In genomic region chr12:110501378-110501721, GRCh38 we compare ENCODE assay signal across 1 cellular context.
A peak's percentile ranks its signal among the peaks of the same experiment; 100 is the strongest.
TF ChIP-seq lines count a peak whose summit lies in the region.

No MANE protein-coding gene starts in this region.

TF ChIP-seq in K562, 482 proteins besides CTCF, POLR2A, EP300 and RAD21 (continues in another document):
- TF ChIP-seq ZBTB7A (IDR thresholded peaks at IDR 0.05; ENCODE audit: borderline replicate concordance, control insufficient read depth, low read depth, low read length) (no peak), HDAC8 (tag; IDR thresholded peaks at IDR 0.05) (no peak), BCOR (IDR thresholded peaks at IDR 0.05) (no peak), FOXP4 (CRISPR knock-in tag; IDR thresholded peaks at IDR 0.05; ENCODE audit: borderline replicate concordance) (no peak), GATA2 (CRISPR knock-in tag; IDR thresholded peaks at IDR 0.05) (no peak), NKRF (IDR thresholded peaks at IDR 0.05; ENCODE audit: borderline replicate concordance) (0 out of 2 replicates have a peak, but pooled peaks have one; percentile 2), MAFG (tag; conservative IDR thresholded peaks at IDR 0.05) (no peak), HCFC1 (IDR thresholded peaks at IDR 0.05; ENCODE audit: low read depth, low read length) (no peak), MTA1 (IDR thresholded peaks at IDR 0.05; ENCODE audit: borderline replicate concordance) (no peak), NR1H2 (CRISPR knock-in tag; IDR thresholded peaks at IDR 0.05) (no peak; the same call in 1 of the 2 replicates), ZNF507 (tag; conservative IDR thresholded peaks at IDR 0.05) (no peak), SETDB1 (IDR thresholded peaks at IDR 0.05; ENCODE audit: low read length) (no peak), ZNF3 (CRISPR knock-in tag; IDR thresholded peaks at IDR 0.05) (no peak), GMEB1 (CRISPR knock-in tag; IDR thresholded peaks at IDR 0.05) (no peak), KAT8 (IDR thresholded peaks at IDR 0.05; ENCODE audit: low read depth) (no peak), MCM3 (IDR thresholded peaks at IDR 0.05) (no peak), ZBTB8A (IDR thresholded peaks at IDR 0.05; ENCODE audit: partially characterized antibody) (no peak), GTF2A2 (tag; IDR thresholded peaks at IDR 0.05) (no peak), TSC22D4 (tag; IDR thresholded peaks at IDR 0.05) (no peak), DACH1 (IDR thresholded peaks at IDR 0.05; ENCODE audit: partially characterized antibody) (no peak), FIP1L1 (IDR thresholded peaks at IDR 0.05; ENCODE audit: low read depth, low read length, poor library complexity, severe bottlenecking) (no peak), JUN (IDR thresholded peaks at IDR 0.05; ENCODE audit: borderline replicate concordance, low read depth, low read length) (no peak), JUN (CRISPR knock-in tag; IDR thresholded peaks at IDR 0.05; ENCODE audit: borderline replicate concordance) (0 out of 2 replicates have a peak, but pooled peaks have one; percentile 48), SMC3 (conservative IDR thresholded peaks at IDR 0.05; ENCODE audit: insufficient read depth, low read depth, low read length) (no peak), ZNF511 (CRISPR knock-in tag; IDR thresholded peaks at IDR 0.05) (peak; percentile 85; the same call in 1 of the 2 replicates), UBTF (IDR thresholded peaks at IDR 0.05; ENCODE audit: borderline replicate concordance in 1 of 2, low read depth in 2 of 2, low read length in 2 of 2) (peak in 1 of 2 experiments; percentile 87; a peak in 1 of 4 replicates), NFIX (CRISPR knock-in tag; IDR thresholded peaks at IDR 0.05; ENCODE audit: low read depth) (no peak), ZBTB17 (CRISPR knock-in tag; IDR thresholded peaks at IDR 0.05) (no peak), SRSF1 (IDR thresholded peaks at IDR 0.05; ENCODE audit: low read depth, low read length) (no peak), ZNF24 (IDR thresholded peaks at IDR 0.05) (no peak), ETS1 (conservative IDR thresholded peaks at IDR 0.05; ENCODE audit: control insufficient read depth, low read depth, low read length) (no peak), STAG1 (CRISPR knock-in tag; IDR thresholded peaks at IDR 0.05; ENCODE audit: borderline replicate concordance) (no peak), CTBP1 (IDR thresholded peaks at IDR 0.05; ENCODE audit: borderline replicate concordance) (no peak), TAF7 (tag; IDR thresholded peaks at IDR 0.05) (no peak), CEBPG (CRISPR knock-in tag; IDR thresholded peaks at IDR 0.05) (no peak), CEBPG (tag; conservative IDR thresholded peaks at IDR 0.05 in 1 of 2, IDR thresholded peaks at IDR 0.05 in 1 of 2) (no peak), KLF13 (tag; IDR thresholded peaks at IDR 0.05; ENCODE audit: borderline replicate concordance, low read depth) (no peak), MIER1 (IDR thresholded peaks at IDR 0.05; ENCODE audit: low read depth) (no peak), ZNF143 (CRISPR knock-in tag; IDR thresholded peaks at IDR 0.05) (no peak), TFE3 (CRISPR knock-in tag; IDR thresholded peaks at IDR 0.05) (no peak), PPARD (CRISPR knock-in tag; IDR thresholded peaks at IDR 0.05) (no peak), PRDM10 (IDR thresholded peaks at IDR 0.05; ENCODE audit: partially characterized antibody) (peak; percentile 78), GATAD2A (IDR thresholded peaks at IDR 0.05) (no peak), SPI1 (IDR thresholded peaks at IDR 0.05; ENCODE audit: borderline replicate concordance, low read depth, low read length) (0 out of 2 replicates have a peak, but pooled peaks have one; percentile 6), MYNN (IDR thresholded peaks at IDR 0.05) (no peak), MYNN (CRISPR knock-in tag; IDR thresholded peaks at IDR 0.05) (no peak), MAFK (IDR thresholded peaks at IDR 0.05; ENCODE audit: low read length) (no peak), HIVEP1 (CRISPR knock-in tag; IDR thresholded peaks at IDR 0.05) (no peak), SREBF2 (CRISPR knock-in tag; IDR thresholded peaks at IDR 0.05) (no peak), NEUROD1 (IDR thresholded peaks at IDR 0.05; ENCODE audit: borderline replicate concordance, low read depth, low read length, partially characterized antibody) (no peak), ARID2 (IDR thresholded peaks at IDR 0.05) (no peak), HMG20A (CRISPR knock-in tag; conservative IDR thresholded peaks at IDR 0.05) (no peak), MCM7 (IDR thresholded peaks at IDR 0.05) (no peak), YY1 (IDR thresholded peaks at IDR 0.05; ENCODE audit: borderline replicate concordance in 1 of 3, control insufficient read depth in 1 of 3, extremely low read depth in 1 of 3, insufficient read depth in 3 of 3, insufficient read length in 1 of 3, insufficient replicate concordance in 2 of 3, low read depth in 1 of 3, low read length in 2 of 3) (peak in 1 of 3 experiments; percentile 27), TRIM28 (IDR thresholded peaks at IDR 0.05) (no peak), FOXM1 (IDR thresholded peaks at IDR 0.05; ENCODE audit: low read depth) (no peak), FOXM1 (CRISPR knock-in tag; IDR thresholded peaks at IDR 0.05; ENCODE audit: low read depth) (no peak), SRSF3 (IDR thresholded peaks at IDR 0.05; ENCODE audit: insufficient read depth, low read length) (no peak), ETV1 (tag; conservative IDR thresholded peaks at IDR 0.05; ENCODE audit: low read depth) (0 out of 2 replicates have a peak, but pooled peaks have one; percentile 22), NFYB (IDR thresholded peaks at IDR 0.05; ENCODE audit: extremely low read depth, insufficient read length) (no peak)
